7 cellular contexts compared by ENCODE assay signal in genomic region chr3:125971997-125972944, GRCh38. TPM values are rescaled to one million over a fixed set of nuclear protein-coding genes. Genes with fewer than 3 reads are reported as not detected.
DNase-seq lines count a peak whose midpoint lies in the region; TF ChIP-seq lines count a peak whose summit lies in the region.
"Not testable (repeated sequence)": the region's sequence is repeated elsewhere in the genome, so short reads cannot be mapped to it uniquely, and the experiment has no call there.

No MANE protein-coding gene starts in this region.

- H3K27ac Mint-ChIP-seq in activated CD4-positive, alpha-beta memory T cell treated with anti-CD3 and anti-CD28 coated beads for 36 hours = not testable (repeated sequence)

- H3K4me3 ChIP-seq in HL-60 (replicated peaks; ENCODE audit: insufficient read depth, low read length) = not testable (repeated sequence)
- H3K4me3 ChIP-seq in choroid plexus epithelial cell (ENCODE audit: low read depth, low read length) = peak overlapping the region; percentile 15

- H3K27ac ChIP-seq in HL-60 (replicated peaks) = not testable (repeated sequence)

- POLR2A ChIA-PET in activated CD4-positive, alpha-beta memory T cell treated with anti-CD3 and anti-CD28 coated beads for 36 hours (lab: Charles Lee) = not testable (repeated sequence)

- not testable (repeated sequence) for H3K9me3 Mint-ChIP-seq in activated CD4-positive, alpha-beta memory T cell treated with anti-CD3 and anti-CD28 coated beads for 36 hours

- CTCF ChIA-PET in activated CD4-positive, alpha-beta memory T cell treated with anti-CD3 and anti-CD28 coated beads for 36 hours (lab: Charles Lee) = interaction anchor here (0.8 to 1.1 kb wide), 5 partner anchors 8 to 43 kb away, joined by 3 to 4 read pairs (median 4); no protein-coding TSS in a partner anchor

- peak overlapping the region; percentile 29 for H3K4me3 Mint-ChIP-seq in activated CD4-positive, alpha-beta memory T cell treated with anti-CD3 and anti-CD28 coated beads for 36 hours

- not testable (repeated sequence) for H3K36me3 Mint-ChIP-seq in activated CD4-positive, alpha-beta memory T cell treated with anti-CD3 and anti-CD28 coated beads for 36 hours

- H3K27me3 ChIP-seq in HL-60 (ENCODE audit: insufficient read depth, poor library complexity, severe bottlenecking) = peaks cover 13% of the 10 kb centered on the region

- peak in 1 of 2 experiments; percentile 34 for DNase-seq in HL-60 (ENCODE audit: low read depth in 1 of 2, low spot score in 1 of 2)
- peak; percentile 37 for DNase-seq in NCI-H69 (lab: John Stamatoyannopoulos, UW)
- DNase-seq in activated CD4-positive, alpha-beta memory T cell treated with anti-CD3 and anti-CD28 coated beads for 36 hours = peak; percentile 39
- peak; percentile 18 for DNase-seq in choroid plexus epithelial cell (ENCODE audit: low read depth)
- peak; percentile 12 for DNase-seq in iPS-NIHi7 (ENCODE audit: extremely low spot score)
- DNase-seq in posterior vena cava (ENCODE audit: low spot score) = peak; percentile 81

- TF ChIP-seq CTCF in GM12873 (IDR thresholded peaks at IDR 0.05; ENCODE audit: insufficient read depth, low read depth, low read length, missing control alignments) (peak; percentile 68), HL-60 (IDR thresholded peaks at IDR 0.05; ENCODE audit: insufficient read depth, low read length) (peak; percentile 4), choroid plexus epithelial cell (conservative IDR thresholded peaks at IDR 0.05; ENCODE audit: low read depth, low read length) (peak; percentile 68)

- H3K27me3 Mint-ChIP-seq in activated CD4-positive, alpha-beta memory T cell treated with anti-CD3 and anti-CD28 coated beads for 36 hours = peaks cover 12% of the 10 kb centered on the region

- H3K4me1 Mint-ChIP-seq in activated CD4-positive, alpha-beta memory T cell treated with anti-CD3 and anti-CD28 coated beads for 36 hours (ENCODE audit: low read depth) = not testable (repeated sequence)

- intact Hi-C loops in activated CD4-positive, alpha-beta memory T cell treated with anti-CD3 and anti-CD28 coated beads for 36 hours (cut with micrococcal nuclease); posterior vena cava (cut with DNase I): not testable (repeated sequence)

RNA-seq across cellular contexts. Expression of gene ROPN1B, which starts 3.3 kb away (rescaled TPM):
- total RNA-seq in activated CD4-positive, alpha-beta memory T cell treated with anti-CD3 and anti-CD28 coated beads for 36 hours = not detected
- total RNA-seq in posterior vena cava = not detected

Comparison
In these comparisons a context has a peak if more than half of its experiments do, and no peak if none do; other contexts are left out.
1. CTCF ChIP-seq: peak in every context shown above with its lines; median percentile 68 in GM12873; 68 in choroid plexus epithelial cell; 4 in HL-60.